22 cellular contexts compared by ENCODE assay signal in genomic region chr3:156976933-156977332, GRCh38.
"Had no signal": no experiment of that assay in that cellular context is flagged by ENCODE, and none has a peak within 500 bp of the region (broad histone marks: within the 10 kb centered on the region; RNA-seq: fewer than 3 reads in every experiment).

No MANE protein-coding gene starts in this region.

- DNase-seq: activated CD4-positive, alpha-beta T cell treated with anti-CD3 and anti-CD28 coated beads for 1 hour; activated CD4-positive, alpha-beta T cell treated with anti-CD3 and anti-CD28 coated beads, Interleukin-2, amount 10 ng/mL, durations not matched to agents 24 days and 14 days; activated CD4-positive, alpha-beta T cell treated with anti-CD3 and anti-CD28 coated beads, Interleukin-2, amount 50 U/mL, for 48 hours; activated CD8-positive, alpha-beta memory T cell treated with anti-CD3 and anti-CD28 coated beads for 24 hours; activated gamma-delta T cell; activated naive CD4-positive, alpha-beta T cell treated with anti-CD3 and anti-CD28 coated beads for 36 hours; activated T-cell treated with anti-CD3 and anti-CD28 coated beads, Interleukin-2, amount 50 U/mL, for 48 hours; KBM-7; NCI-H1048; NCI-H146; NCI-H1930; NCI-H345; NCI-H510A; NCI-H526 treated with DMSO at 0.1 percent for 48 hours; NCI-H82; SIG-M5; T-helper 17 cell; T-helper 9 cell had no signal

- H3K27me3 Mint-ChIP-seq: activated naive CD8-positive, alpha-beta T cell; activated T-helper 17 cell treated with anti-CD3 and anti-CD28 coated beads, Interleukin-2, amount 50 U/mL, for 72 hours; T-helper 17 cell had no signal

- H3K9me3 Mint-ChIP-seq: activated CD4-positive, alpha-beta T cell treated with anti-CD3 and anti-CD28 coated beads, Interleukin-2, amount 10 ng/mL, durations not matched to agents 24 days and 14 days; activated naive CD4-positive, alpha-beta T cell treated with anti-CD3 and anti-CD28 coated beads for 36 hours; activated T-helper 17 cell treated with anti-CD3 and anti-CD28 coated beads, Interleukin-2, amount 50 U/mL, for 72 hours; WTC11 had no signal

- ATAC-seq: activated T-helper 17 cell treated with anti-CD3 and anti-CD28 coated beads, Interleukin-2, amount 50 U/mL, for 72 hours; T-helper 17 cell; WTC11 had no signal

- H3K27ac Mint-ChIP-seq: activated CD4-positive, alpha-beta T cell treated with anti-CD3 and anti-CD28 coated beads, Interleukin-2, amount 10 ng/mL, durations not matched to agents 24 days and 14 days; activated naive CD4-positive, alpha-beta T cell treated with anti-CD3 and anti-CD28 coated beads for 36 hours; activated naive CD8-positive, alpha-beta T cell; activated T-helper 17 cell treated with anti-CD3 and anti-CD28 coated beads, Interleukin-2, amount 50 U/mL, for 72 hours; brain; T-helper 17 cell; WTC11 had no signal

- H3K36me3 Mint-ChIP-seq: activated naive CD8-positive, alpha-beta T cell; brain; WTC11 had no signal

- H3K4me3 Mint-ChIP-seq: activated CD4-positive, alpha-beta T cell treated with anti-CD3 and anti-CD28 coated beads, Interleukin-2, amount 10 ng/mL, durations not matched to agents 24 days and 14 days; activated naive CD4-positive, alpha-beta T cell treated with anti-CD3 and anti-CD28 coated beads for 36 hours; activated naive CD8-positive, alpha-beta T cell; activated T-helper 17 cell treated with anti-CD3 and anti-CD28 coated beads, Interleukin-2, amount 50 U/mL, for 72 hours; brain; T-helper 17 cell; WTC11 had no signal
